In genomic region chr7:77796109-77796508, GRCh38 we compare ENCODE assay signal across 12 cellular contexts. TPM values are rescaled to one million over a fixed set of nuclear protein-coding genes. Genes with fewer than 3 reads are reported as not detected.
DNase-seq lines count a peak whose midpoint lies in the region; ATAC-seq and TF ChIP-seq lines count a peak whose summit lies in the region.
"Had no signal": no experiment of that assay in that cellular context is flagged by ENCODE, and none has a peak within 500 bp of the region (broad histone marks: within the 10 kb centered on the region; RNA-seq: fewer than 3 reads in every experiment).

No MANE protein-coding gene starts in this region.

- ATAC-seq in IMR-90 (ENCODE audit: low read depth) (no peak), GM18517 (IDR thresholded peaks at IDR 0.05; ENCODE audit: unreplicated experiment) (no peak)
- no peak for ATAC-seq in activated naive CD8-positive, alpha-beta T cell treated with anti-CD3 and anti-CD28 coated beads, Interleukin-2, amount 50 U/mL, for 24 hours
- no peak for ATAC-seq in naive thymus-derived CD8-positive, alpha-beta T cell
- ATAC-seq: left lobe of liver had no signal

- H4K20me1 ChIP-seq in IMR-90 (ENCODE audit: insufficient read depth, low read length): no peaks in the 10 kb centered on the region

- H3K4me3 Mint-ChIP-seq in CD4-positive, alpha-beta memory T cell: peak overlapping the region in 7 of 8 donors; percentile 93 to 100 (median 96)
- H3K4me3 Mint-ChIP-seq in activated naive CD8-positive, alpha-beta T cell treated with anti-CD3 and anti-CD28 coated beads, Interleukin-2, amount 50 U/mL, for 24 hours: peak overlapping the region; percentile 97
- peak overlapping the region in 9 of 10 donors; percentile 27 to 99 (median 96) for H3K4me3 Mint-ChIP-seq in naive thymus-derived CD8-positive, alpha-beta T cell

- H3K14ac ChIP-seq in IMR-90 (replicated peaks; ENCODE audit: low read depth, low read length): no peak overlapping the region

- H2BK5ac ChIP-seq in IMR-90 (ENCODE audit: low read depth, low read length, poor library complexity, severe bottlenecking): no peak overlapping the region

- no peak overlapping the region for H3K27ac ChIP-seq in CD4-positive, alpha-beta memory T cell (ENCODE audit: low read depth, low read length)
- H3K27ac ChIP-seq in IMR-90 (ENCODE audit: insufficient read depth, low read length) (no peak overlapping the region), tibial artery (no peak overlapping the region)

- H2AFZ ChIP-seq in IMR-90 (replicated peaks; ENCODE audit: low read length, poor library complexity): no peak overlapping the region

- H4K8ac ChIP-seq in IMR-90 (ENCODE audit: low read depth in 2 of 2, low read length in 2 of 2): no peak overlapping the region

- TF ChIP-seq CTCF in IMR-90 (conservative IDR thresholded peaks at IDR 0.05; ENCODE audit: low read depth, low read length) (no peak), tibial artery (IDR thresholded peaks at IDR 0.05) (no peak)

- no peaks in the 10 kb centered on the region for H3K27me3 Mint-ChIP-seq in CD4-positive, alpha-beta memory T cell
- H3K27me3 Mint-ChIP-seq in activated naive CD8-positive, alpha-beta T cell treated with anti-CD3 and anti-CD28 coated beads, Interleukin-2, amount 50 U/mL, for 24 hours: no peaks in the 10 kb centered on the region
- H3K27me3 Mint-ChIP-seq in naive thymus-derived CD8-positive, alpha-beta T cell: no peaks in the 10 kb centered on the region

- H3K9ac ChIP-seq in IMR-90 (ENCODE audit: low read depth, low read length): no peak overlapping the region

- in situ Hi-C loops in IMR-90 (cut with MboI; ENCODE audit: low sequenced_read_pairs): no loop called here

- peaks cover 15 to 67% of the 10 kb centered on the region in 2 experiments for H3K79me1 ChIP-seq in IMR-90 (ENCODE audit: low read depth in 1 of 2, low read length in 2 of 2)

- dilution Hi-C loops in IMR-90 (cut with HindIII; ENCODE audit: low sequenced_read_pairs, unreplicated experiment): no loop called here

- H3K27ac Mint-ChIP-seq in CD4-positive, alpha-beta memory T cell: peak overlapping the region; percentile 31 to 95 (median 65)
- no peak overlapping the region for H3K27ac Mint-ChIP-seq in activated naive CD8-positive, alpha-beta T cell treated with anti-CD3 and anti-CD28 coated beads, Interleukin-2, amount 50 U/mL, for 24 hours
- H3K27ac Mint-ChIP-seq in naive thymus-derived CD8-positive, alpha-beta T cell: peak overlapping the region in 5 of 10 donors; percentile 3 to 93 (median 56)

- no peaks in the 10 kb centered on the region for H3K27me3 ChIP-seq in CD4-positive, alpha-beta memory T cell (ENCODE audit: insufficient read depth, low read length)
- H3K27me3 ChIP-seq in IMR-90 (ENCODE audit: control insufficient read depth, insufficient read depth, low read length) (no peaks in the 10 kb centered on the region), tibial artery (no peaks in the 10 kb centered on the region)

- no peaks in the 10 kb centered on the region for H3K9me3 Mint-ChIP-seq in CD4-positive, alpha-beta memory T cell
- no peaks in the 10 kb centered on the region for H3K9me3 Mint-ChIP-seq in activated naive CD8-positive, alpha-beta T cell treated with anti-CD3 and anti-CD28 coated beads, Interleukin-2, amount 50 U/mL, for 24 hours
- no peaks in the 10 kb centered on the region for H3K9me3 Mint-ChIP-seq in naive thymus-derived CD8-positive, alpha-beta T cell

- no peak overlapping the region for H2AK5ac ChIP-seq in IMR-90 (ENCODE audit: low read depth, low read length)

- peaks cover 5 to 30% of the 10 kb centered on the region in 2 donors for H3K36me3 Mint-ChIP-seq in CD4-positive, alpha-beta memory T cell
- peaks cover 20% of the 10 kb centered on the region for H3K36me3 Mint-ChIP-seq in activated naive CD8-positive, alpha-beta T cell treated with anti-CD3 and anti-CD28 coated beads, Interleukin-2, amount 50 U/mL, for 24 hours (ENCODE audit: low read depth)
- peaks cover 2 to 11% (median 4%) of the 10 kb centered on the region in 3 donors for H3K36me3 Mint-ChIP-seq in naive thymus-derived CD8-positive, alpha-beta T cell

- WGBS in IMR-90 (ENCODE audit: extremely low coverage in 2 of 2, insufficient read length in 1 of 2), 2 experiments: no CpG with 5 or more reads among the region's 3 CpGs

- no peak overlapping the region for H4K5ac ChIP-seq in IMR-90 (ENCODE audit: low read depth, low read length)

- H3K4me1 ChIP-seq in CD4-positive, alpha-beta memory T cell (ENCODE audit: insufficient read depth, low read length): peaks cover 45% of the 10 kb centered on the region
- H3K4me1 ChIP-seq in IMR-90 (ENCODE audit: control insufficient read depth, insufficient read depth, low read length): peaks cover 6% of the 10 kb centered on the region; the same call in 1 of the 2 replicates
- peaks cover 0 to 34% (median 21%) of the 10 kb centered on the region in 4 donors for H3K4me1 ChIP-seq in tibial artery

- intact Hi-C loops in CD4-positive, alpha-beta memory T cell (cut with micrococcal nuclease): loop anchor here (5.0 to 10.0 kb wide), 2 partner anchors 106 to 139 kb away; no protein-coding TSS in a partner anchor
- intact Hi-C loops in IMR-90 (cut with micrococcal nuclease) (loop anchor here (10.0 kb wide), 1 partner anchor 109 kb away; no protein-coding TSS in a partner anchor), tibial artery (cut with DNase I; ENCODE audit: low total_unique reads) (no loop called here)

- H3K9me3 ChIP-seq in CD4-positive, alpha-beta memory T cell (ENCODE audit: control insufficient read depth in 1 of 2, low read length in 2 of 2): no peaks in the 10 kb centered on the region
- no peaks in the 10 kb centered on the region for H3K9me3 ChIP-seq in IMR-90 (ENCODE audit: control insufficient read depth, insufficient read depth, low read length)
- no peaks in the 10 kb centered on the region for H3K9me3 ChIP-seq in tibial artery

- H3K36me3 ChIP-seq in CD4-positive, alpha-beta memory T cell (ENCODE audit: insufficient read depth, low read length): no peaks in the 10 kb centered on the region
- H3K36me3 ChIP-seq in IMR-90 (ENCODE audit: control insufficient read depth, insufficient read depth, low read length): no peaks in the 10 kb centered on the region
- peaks cover 0 to 4% (median 0%) of the 10 kb centered on the region in 3 donors for H3K36me3 ChIP-seq in tibial artery

- no peak overlapping the region for H3K4me3 ChIP-seq in CD4-positive, alpha-beta memory T cell (ENCODE audit: low read length in 2 of 2)
- H3K4me3 ChIP-seq in IMR-90 (ENCODE audit: insufficient read depth, low read depth, low read length) (no peak overlapping the region), tibial artery (no peak overlapping the region)

- H3K4ac ChIP-seq in IMR-90 (ENCODE audit: low read depth, low read length): no peak overlapping the region

- H3K4me1 Mint-ChIP-seq in CD4-positive, alpha-beta memory T cell: peaks cover 37 to 66% (median 55%) of the 10 kb centered on the region in 4 donors
- H3K4me1 Mint-ChIP-seq in activated naive CD8-positive, alpha-beta T cell treated with anti-CD3 and anti-CD28 coated beads, Interleukin-2, amount 50 U/mL, for 24 hours: peaks cover 51% of the 10 kb centered on the region
- H3K4me1 Mint-ChIP-seq in naive thymus-derived CD8-positive, alpha-beta T cell: peaks cover 20 to 59% (median 56%) of the 10 kb centered on the region in 4 donors

- no peak overlapping the region for H3K23ac ChIP-seq in IMR-90 (ENCODE audit: low read depth, low read length)

- no peak overlapping the region for H3K18ac ChIP-seq in IMR-90 (ENCODE audit: low read depth, low read length)

- no peak overlapping the region for H2BK120ac ChIP-seq in IMR-90 (ENCODE audit: low read depth, low read length)

- POLR2A ChIA-PET in CD4-positive, alpha-beta memory T cell (lab: Charles Lee; ENCODE audit: partially characterized antibody): interaction anchor here (1.6 kb wide), 1 partner anchor 99 kb away, joined by 4 read pairs; the partner anchor contains the start of gene RSBN1L
- POLR2A ChIA-PET in IMR-90 (lab: Charles Lee; ENCODE audit: unreplicated experiment): interaction anchor here (0.6 kb wide), 1 partner anchor 9 kb away, joined by 4 read pairs; no protein-coding TSS in a partner anchor
- POLR2A ChIA-PET in naive thymus-derived CD8-positive, alpha-beta T cell (lab: Charles Lee): no interaction called here

- H2AK9ac ChIP-seq in IMR-90 (replicated peaks; ENCODE audit: low read depth, low read length, poor library complexity): no peak overlapping the region

- H2BK15ac ChIP-seq in IMR-90 (ENCODE audit: low read depth, low read length): no peak overlapping the region

- H3K56ac ChIP-seq in IMR-90 (ENCODE audit: extremely low read depth, insufficient read depth, low read length): no peak overlapping the region

- TF ChIP-seq RAD21 in IMR-90 (IDR thresholded peaks at IDR 0.05; ENCODE audit: low read length): no peak

- H2BK20ac ChIP-seq in IMR-90 (ENCODE audit: low read depth, low read length): no peak overlapping the region

- TF ChIP-seq POLR2A in IMR-90 (IDR thresholded peaks at IDR 0.05; ENCODE audit: low read depth, low read length): no peak

- no TSS peak for BruUV-seq in IMR-90 (replicated peaks; lab: Mats Ljungman, UMichigan)

- CTCF ChIA-PET in CD4-positive, alpha-beta memory T cell (lab: Charles Lee; ENCODE audit: partially characterized antibody): interaction anchor here (0.9 kb wide), 1 partner anchor 138 kb away, joined by 3 read pairs; no protein-coding TSS in a partner anchor
- CTCF ChIA-PET in IMR-90 (lab: Yijun Ruan, JAX): no interaction called here

- no peak for DNase-seq in CD4-positive, alpha-beta memory T cell
- DNase-seq in IMR-90 (no peak), hypothalamus (lab: John Stamatoyannopoulos, UW) (no peak), kidney glomerular epithelial cell (lab: John Stamatoyannopoulos, UW) (no peak), tibial artery (no peak)
- DNase-seq in activated naive CD8-positive, alpha-beta T cell treated with anti-CD3 and anti-CD28 coated beads, Interleukin-2, amount 50 U/mL, for 24 hours: no peak
- DNase-seq in naive thymus-derived CD8-positive, alpha-beta T cell: no peak
- DNase-seq: amniotic stem cell, NCI-H1694 treated with DMSO at 0.1 percent for 48 hours, NCI-H82 had no signal

- H4K91ac ChIP-seq in IMR-90 (ENCODE audit: insufficient read depth, low read depth, low read length): no peak overlapping the region

- no peaks in the 10 kb centered on the region for H3K9me1 ChIP-seq in IMR-90 (ENCODE audit: insufficient read depth, low read length)

- H3K4me2 ChIP-seq in IMR-90 (ENCODE audit: low read depth, low read length): no peak overlapping the region

RNA-seq across cellular contexts. Expression of gene TMEM60, which starts 2.1 kb away (rescaled TPM):
- 10 to 100 TPM; 18.2 to 18.3 TPM for total RNA-seq in CD4-positive, alpha-beta memory T cell
- polyA plus RNA-seq in CD4-positive, alpha-beta memory T cell: 10 to 100 TPM; 23.2 to 36.6 TPM
- total RNA-seq in IMR-90 (2012; rRNA removed): 9.9 and 19.2 TPM in 2 replicates
- 15.0 and 17.2 TPM in 2 replicates for polyA plus RNA-seq in IMR-90 (2012; rRNA removed)
- polyA plus RNA-seq in IMR-90 (2012; cell fraction: cytosol; rRNA removed): 3.8 and 5.1 TPM in 2 replicates
- polyA plus RNA-seq in IMR-90 (2012; cell fraction: nucleus; rRNA removed; ENCODE audit: low replicate concordance): 0.62 and 5.5 TPM in 2 replicates
- total RNA-seq in naive thymus-derived CD8-positive, alpha-beta T cell: 1 to 10 TPM; 7.5 to 8.4 TPM
- 10 to 100 TPM in 1 of 3 donors, 1 to 10 TPM in 2; 6.7 to 18.6 (median 9.1) TPM for polyA plus RNA-seq in naive thymus-derived CD8-positive, alpha-beta T cell

RNA-seq across cellular contexts. Expression of gene PHTF2, which starts 2.5 kb away (rescaled TPM):
- 10 to 100 TPM; 32.8 to 34.1 TPM for total RNA-seq in CD4-positive, alpha-beta memory T cell
- 10 to 100 TPM; 19.6 to 27.1 TPM for polyA plus RNA-seq in CD4-positive, alpha-beta memory T cell
- total RNA-seq in IMR-90 (2012; rRNA removed): 65.5 and 69.9 TPM in 2 replicates
- 21.7 and 28.3 TPM in 2 replicates for polyA plus RNA-seq in IMR-90 (2012; rRNA removed)
- polyA plus RNA-seq in IMR-90 (2012; cell fraction: cytosol; rRNA removed): 4.6 and 5.1 TPM in 2 replicates
- polyA plus RNA-seq in IMR-90 (2012; cell fraction: nucleus; rRNA removed; ENCODE audit: low replicate concordance): 1.7 and 18.9 TPM in 2 replicates
- 10 to 100 TPM; 12.3 to 14.8 TPM for total RNA-seq in naive thymus-derived CD8-positive, alpha-beta T cell
- polyA plus RNA-seq in naive thymus-derived CD8-positive, alpha-beta T cell: 1 to 10 TPM; 4.5 to 4.9 (median 4.7) TPM
